In genomic region chr4:93302310-93302709, GRCh38 we compare ENCODE assay signal across 27 cellular contexts.
"Had no signal": no experiment of that assay in that cellular context is flagged by ENCODE, and none has a peak within 500 bp of the region (broad histone marks: within the 10 kb centered on the region; RNA-seq: fewer than 3 reads in every experiment).

No MANE protein-coding gene starts in this region.

- H3K27ac Mint-ChIP-seq: dendritic cell treated with granulocyte-macrophage colony-stimulating factor and Interleukin-4, amounts not matched to agents 40 ng/mL and 50 ng/mL, for 4 days; effector memory CD8-positive, alpha-beta T cell had no signal

- FAIRE-seq: endothelial cell of umbilical vein, frontal cortex had no signal

- H3K4me3 Mint-ChIP-seq: dendritic cell treated with granulocyte-macrophage colony-stimulating factor and Interleukin-4, amounts not matched to agents 40 ng/mL and 50 ng/mL, for 4 days; effector memory CD8-positive, alpha-beta T cell; endodermal cell had no signal

- H3K27me3 Mint-ChIP-seq: dendritic cell treated with granulocyte-macrophage colony-stimulating factor and Interleukin-4, amounts not matched to agents 40 ng/mL and 50 ng/mL, for 4 days; effector memory CD8-positive, alpha-beta T cell had no signal

- H3K27ac ChIP-seq: colonic mucosa, coronary artery, dorsolateral prefrontal cortex, esophagus muscularis mucosa, esophagus squamous epithelium, foreskin keratinocyte, gastrocnemius medialis, gastroesophageal sphincter, heart left ventricle, heart right ventricle, hepatocyte had no signal

- DNase-seq: colonic mucosa; cortex of kidney; dermis blood vessel endothelial cell; dorsolateral prefrontal cortex; effector CD4-positive, alpha-beta T cell; effector CD8-positive, alpha-beta T cell; effector memory CD4-positive, alpha-beta T cell; effector memory CD8-positive, alpha-beta T cell; endodermal cell; erythroblast; esophagus squamous epithelium; foreskin fibroblast; foreskin keratinocyte; foreskin melanocyte; gastrocnemius medialis; glutamatergic neuron; head of caudate nucleus; heart left ventricle; heart right ventricle had no signal

- ATAC-seq: effector memory CD8-positive, alpha-beta T cell; esophagus mucosa; foreskin keratinocyte; gastrocnemius medialis; gastroesophageal sphincter; heart left ventricle; heart right ventricle had no signal

- H3K27me3 ChIP-seq: colonic mucosa, dorsolateral prefrontal cortex, esophagus muscularis mucosa, esophagus squamous epithelium, foreskin keratinocyte, gastrocnemius medialis, gastroesophageal sphincter, heart left ventricle, heart right ventricle, hepatocyte had no signal

- H3K4me1 ChIP-seq: colonic mucosa, esophagus muscularis mucosa, gastrocnemius medialis, gastroesophageal sphincter, heart left ventricle, heart right ventricle had no signal

- H3K9me3 ChIP-seq: colonic mucosa, esophagus muscularis mucosa, esophagus squamous epithelium, gastrocnemius medialis, gastroesophageal sphincter, heart left ventricle, heart right ventricle had no signal

- H3K9me3 Mint-ChIP-seq: dendritic cell treated with granulocyte-macrophage colony-stimulating factor and Interleukin-4, amounts not matched to agents 40 ng/mL and 50 ng/mL, for 4 days; endodermal cell had no signal

- H3K36me3 ChIP-seq: colonic mucosa, esophagus muscularis mucosa, esophagus squamous epithelium, gastrocnemius medialis, gastroesophageal sphincter, heart left ventricle, heart right ventricle had no signal

- H3K4me3 ChIP-seq: colonic mucosa, coronary artery, dorsolateral prefrontal cortex, esophagus muscularis mucosa, esophagus squamous epithelium, gastrocnemius medialis, gastroesophageal sphincter, heart left ventricle, heart right ventricle, hepatocyte had no signal

- H2AFZ ChIP-seq: hepatocyte had no signal

- H3K79me2 ChIP-seq: hepatocyte had no signal

- H3K4me2 ChIP-seq: hepatocyte had no signal
